ENCODE assay signal across 8 cellular contexts in genomic region chr22:19448739-19449421, GRCh38. TPM values are rescaled to one million over a fixed set of nuclear protein-coding genes. Genes with fewer than 3 reads are reported as not detected.
DNase-seq lines count a peak whose midpoint lies in the region; ATAC-seq and TF ChIP-seq lines count a peak whose summit lies in the region.

No MANE protein-coding gene starts in this region.

- H3K27ac Mint-ChIP-seq in activated naive CD4-positive, alpha-beta T cell treated with anti-CD3 and anti-CD28 coated beads, Interleukin-2, amount 50 U/mL, for 72 hours = peak overlapping the region in 1 of 2 donors; percentile 94

- TF ChIP-seq POLR2A in spleen (IDR thresholded peaks at IDR 0.05) = no peak
- no peak for TF ChIP-seq POLR2A in testis (IDR thresholded peaks at IDR 0.05)

- H3K27me3 ChIP-seq in HUES6 (ENCODE audit: control insufficient read depth, insufficient read depth, low read length) (peaks cover 4% of the 10 kb centered on the region; the same call in 1 of the 2 replicates), spleen (replicated peaks in 1 of 7) (no peaks in the 10 kb centered on the region), testis (no peaks in the 10 kb centered on the region)

- H3K9me3 Mint-ChIP-seq in activated naive CD4-positive, alpha-beta T cell treated with anti-CD3 and anti-CD28 coated beads, Interleukin-2, amount 50 U/mL, for 72 hours = no peaks in the 10 kb centered on the region

- H3K9me3 ChIP-seq in HUES6 (ENCODE audit: control insufficient read depth, insufficient read depth, low read depth, low read length) (no peaks in the 10 kb centered on the region), spleen (no peaks in the 10 kb centered on the region), testis (no peaks in the 10 kb centered on the region)

- peak; percentile 77 for DNase-seq in GM12865 (ENCODE audit: low read depth)
- peak; percentile 50 to 77 for DNase-seq in activated naive CD4-positive, alpha-beta T cell treated with anti-CD3 and anti-CD28 coated beads, Interleukin-2, amount 50 U/mL, for 72 hours (ENCODE audit: low spot score in 2 of 2)
- no peak for DNase-seq in retinal pigment epithelial cell (ENCODE audit: low read depth)
- no peak for DNase-seq in spleen
- no peak for DNase-seq in testis
- no peak for DNase-seq in sciatic nerve (ENCODE audit: low spot score)

- H3K27ac ChIP-seq in HUES6 (ENCODE audit: low read depth, low read length) (no peak overlapping the region), spleen (peak overlapping the region in 4 of 8 donors; percentile 96 to 98 (median 97)), testis (no peak overlapping the region)

- H3K9ac ChIP-seq in HUES6 (ENCODE audit: low read length) = no peak overlapping the region

- peaks cover 15 to 29% of the 10 kb centered on the region in 2 donors for H3K36me3 Mint-ChIP-seq in activated naive CD4-positive, alpha-beta T cell treated with anti-CD3 and anti-CD28 coated beads, Interleukin-2, amount 50 U/mL, for 72 hours

- TF ChIP-seq CTCF in GM12865 (IDR thresholded peaks at IDR 0.05; ENCODE audit: insufficient read depth, low read depth, low read length, missing control alignments) = no peak
- TF ChIP-seq CTCF in retinal pigment epithelial cell (conservative IDR thresholded peaks at IDR 0.05; ENCODE audit: low read depth, low read length) = no peak
- TF ChIP-seq CTCF in spleen (IDR thresholded peaks at IDR 0.05 in 8 of 11, conservative IDR thresholded peaks at IDR 0.05 in 3 of 11) = no peak
- no peak for TF ChIP-seq CTCF in testis (IDR thresholded peaks at IDR 0.05)

- H3K4me3 ChIP-seq in GM12865 (ENCODE audit: low read depth, low read length) (peak overlapping the region; percentile 72), HUES6 (ENCODE audit: low read depth, low read length) (peak overlapping the region; percentile 92), retinal pigment epithelial cell (ENCODE audit: low read length) (peak overlapping the region; percentile 88), spleen (peak overlapping the region in 2 of 8 donors; percentile 84 to 98), testis (no peak overlapping the region)

- H3K36me3 ChIP-seq in HUES6 (ENCODE audit: control insufficient read depth, insufficient read depth, low read length) = peaks cover 57% of the 10 kb centered on the region
- H3K36me3 ChIP-seq in spleen = peaks cover 0 to 53% (median 33%) of the 10 kb centered on the region in 6 donors
- H3K36me3 ChIP-seq in testis (ENCODE audit: low read depth, missing control alignments) = no peaks in the 10 kb centered on the region

- ATAC-seq in activated naive CD4-positive, alpha-beta T cell treated with anti-CD3 and anti-CD28 coated beads, Interleukin-2, amount 50 U/mL, for 72 hours = peak; percentile 64 to 84
- ATAC-seq in GM21367 (IDR thresholded peaks at IDR 0.05; ENCODE audit: unreplicated experiment) (no peak), sciatic nerve (no peak)

- intact Hi-C loops in spleen (cut with DNase I; ENCODE audit: low total_unique reads) = loop anchor here (10.0 kb wide), 1 partner anchor 154 kb away; the partner anchor contains the start of gene CLTCL1
- intact Hi-C loops in testis (cut with DNase I; ENCODE audit: low total_unique reads) = no loop called here
- intact Hi-C loops in sciatic nerve (cut with DNase I) = no loop called here

- H3K4me1 ChIP-seq in HUES6 (ENCODE audit: control insufficient read depth, insufficient read depth, low read length) (0 out of 2 replicates have a peak, but pooled peaks cover 8% of the 10 kb centered on the region), spleen (peaks cover 15 to 49% (median 37%) of the 10 kb centered on the region in 6 donors), testis (peaks cover 19% of the 10 kb centered on the region)

- 81 to 86% (median 85%) methylated on average over 4 to 5 of the region's 5 CpGs for WGBS in spleen, 5 donors
- WGBS in testis, 2 donors = 66 to 68% methylated on average over 5 of the region's 5 CpGs

RNA-seq across cellular contexts. Expression of gene C22orf39, which starts 1.4 kb away (rescaled TPM):
- 10 to 100 TPM; 25.7 to 26.3 TPM for total RNA-seq in activated naive CD4-positive, alpha-beta T cell treated with anti-CD3 and anti-CD28 coated beads, Interleukin-2, amount 50 U/mL, for 72 hours
- 10 to 100 TPM; 28.8 to 48.8 (median 34.1) TPM for total RNA-seq in spleen
- 10 to 100 TPM; 34.0 to 41.9 (median 41.2) TPM for polyA plus RNA-seq in spleen
- 10 to 100 TPM; 60.9 to 64.1 TPM for total RNA-seq in testis
- 38.7 TPM for polyA plus RNA-seq in testis (ENCODE audit: insufficient read depth, low read depth, low replicate concordance)
- total RNA-seq in sciatic nerve = 43.8 TPM

RNA-seq across cellular contexts. Expression of gene MRPL40, which starts 16.5 kb away (rescaled TPM):
- 10 to 100 TPM in 1 of 2 donors, 1 to 10 TPM in 1; 8.2 to 32.2 TPM for total RNA-seq in activated naive CD4-positive, alpha-beta T cell treated with anti-CD3 and anti-CD28 coated beads, Interleukin-2, amount 50 U/mL, for 72 hours
- total RNA-seq in spleen (10 to 100 TPM; 11.7 to 29.3 (median 18.1) TPM), testis (10 to 100 TPM; 28.9 to 29.2 TPM), sciatic nerve (18.7 TPM)
- polyA plus RNA-seq in spleen (10 to 100 TPM; 40.6 to 55.7 (median 42.4) TPM), testis (ENCODE audit: insufficient read depth, low read depth, low replicate concordance) (53.8 TPM)

RNA-seq across cellular contexts. Expression of gene HIRA, which starts 17.3 kb away (rescaled TPM):
- total RNA-seq in activated naive CD4-positive, alpha-beta T cell treated with anti-CD3 and anti-CD28 coated beads, Interleukin-2, amount 50 U/mL, for 72 hours = 10 to 100 TPM; 18.1 to 37.0 TPM
- 10 to 100 TPM; 22.3 to 31.7 (median 26.6) TPM for total RNA-seq in spleen
- polyA plus RNA-seq in spleen = 10 to 100 TPM in 1 of 3 donors, 1 to 10 TPM in 2; 8.9 to 12.2 (median 8.9) TPM
- 10 to 100 TPM; 21.8 to 25.7 TPM for total RNA-seq in testis
- 17.7 TPM for polyA plus RNA-seq in testis (ENCODE audit: insufficient read depth, low read depth, low replicate concordance)
- total RNA-seq in sciatic nerve = 26.2 TPM

RNA-seq across cellular contexts. Expression of gene UFD1, which starts 30.1 kb away (rescaled TPM):
- total RNA-seq in activated naive CD4-positive, alpha-beta T cell treated with anti-CD3 and anti-CD28 coated beads, Interleukin-2, amount 50 U/mL, for 72 hours = 100 to 1,000 TPM in 1 of 2 donors, 10 to 100 TPM in 1; 81.7 to 136 TPM
- total RNA-seq in spleen = 10 to 100 TPM; 35.6 to 49.9 (median 40.1) TPM
- polyA plus RNA-seq in spleen = 10 to 100 TPM; 41.8 to 55.4 (median 52.2) TPM
- total RNA-seq in testis = 10 to 100 TPM; 46.1 to 54.5 TPM
- 86.6 TPM for polyA plus RNA-seq in testis (ENCODE audit: insufficient read depth, low read depth, low replicate concordance)
- total RNA-seq in sciatic nerve = 41.5 TPM

RNA-seq across cellular contexts. Expression of gene CDC45, which starts 30.8 kb away (rescaled TPM):
- total RNA-seq in activated naive CD4-positive, alpha-beta T cell treated with anti-CD3 and anti-CD28 coated beads, Interleukin-2, amount 50 U/mL, for 72 hours = 10 to 100 TPM; 92.1 to 99.7 TPM
- 1 to 10 TPM; 1.5 to 7.3 (median 4.5) TPM for total RNA-seq in spleen
- 1 to 10 TPM; 5.1 to 6.7 (median 5.6) TPM for polyA plus RNA-seq in spleen
- 10 to 100 TPM; 38.8 to 43.7 TPM for total RNA-seq in testis
- polyA plus RNA-seq in testis (ENCODE audit: insufficient read depth, low read depth, low replicate concordance) = 47.2 TPM
- not detected for total RNA-seq in sciatic nerve

Comparison
In these comparisons a context has a peak if more than half of its experiments do, and no peak if none do; other contexts are left out.
1. DNase-seq: peak in GM12865 (single experiment) and activated naive CD4-positive, alpha-beta T cell treated with anti-CD3 and anti-CD28 coated beads, Interleukin-2, amount 50 U/mL, for 72 hours (2 of 2); none in retinal pigment epithelial cell (single experiment), spleen (single experiment), testis (single experiment) and sciatic nerve (single experiment).
2. H3K4me3 ChIP-seq: peak in GM12865 (single experiment), HUES6 (single experiment) and retinal pigment epithelial cell (single experiment); none in testis (0 of 2).
3. ATAC-seq: peak in activated naive CD4-positive, alpha-beta T cell treated with anti-CD3 and anti-CD28 coated beads, Interleukin-2, amount 50 U/mL, for 72 hours (2 of 2); none in GM21367 (single experiment) and sciatic nerve (single experiment).